ENCODE assay signal across 8 cellular contexts in the genomic region with DNA sequence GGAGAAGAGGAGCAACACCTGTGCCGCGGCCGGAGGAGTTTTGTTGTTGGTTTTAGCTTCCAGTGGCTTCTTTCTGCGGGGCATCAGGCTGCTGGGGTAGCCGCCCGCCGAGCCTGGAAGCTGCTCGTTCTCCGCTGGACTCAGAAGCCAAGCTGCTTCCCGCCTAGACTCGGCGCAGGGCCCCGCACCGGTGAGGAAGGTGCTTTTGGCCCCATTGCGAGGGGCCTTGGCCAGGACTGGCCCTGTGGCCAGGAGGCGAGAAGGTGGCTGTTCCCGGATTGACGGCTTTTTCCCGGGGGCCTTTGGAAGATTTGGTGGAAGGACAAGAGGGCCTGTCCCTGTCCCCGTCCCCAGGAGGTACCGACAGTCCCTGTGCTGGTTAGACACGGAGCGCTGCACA. TPM values are rescaled to one million over a fixed set of nuclear protein-coding genes. Genes with fewer than 3 reads are reported as not detected.
"Had no signal": no experiment of that assay in that cellular context is flagged by ENCODE, and none has a peak within 500 bp of the region (broad histone marks: within the 10 kb centered on the region; RNA-seq: fewer than 3 reads in every experiment).

No MANE protein-coding gene starts in this region.

- H3K27ac Mint-ChIP-seq: activated CD8-positive, alpha-beta memory T cell treated with anti-CD3 and anti-CD28 coated beads, Interleukin-2, amount 10 ng/mL, durations not matched to agents 7 days and 5 days; activated naive CD4-positive, alpha-beta T cell treated with anti-CD3 and anti-CD28 coated beads, Interleukin-2, amount 10 ng/mL, durations not matched to agents 7 days and 5 days; activated T-helper 2 cell treated with anti-CD3 and anti-CD28 coated beads, Interferon-gamma antibody, Interleukin-2, Interleukin-4, amounts not matched to agents 10 μg/mL and 5 μg/mL and 100 μg/mL, durations not matched to agents 14 hours and 24 hours and 36 hours; T-cell had no signal

- H3K27ac ChIP-seq: sigmoid colon, thoracic aorta had no signal

- H3K9me3 ChIP-seq: sigmoid colon, thoracic aorta had no signal

- H3K4me3 Mint-ChIP-seq: activated CD8-positive, alpha-beta memory T cell treated with anti-CD3 and anti-CD28 coated beads, Interleukin-2, amount 10 ng/mL, durations not matched to agents 7 days and 5 days; activated naive CD4-positive, alpha-beta T cell treated with anti-CD3 and anti-CD28 coated beads, Interleukin-2, amount 10 ng/mL, durations not matched to agents 7 days and 5 days; T-cell had no signal

- H3K4me3 ChIP-seq: sigmoid colon, thoracic aorta had no signal

- H3K9me3 Mint-ChIP-seq: activated naive CD4-positive, alpha-beta T cell treated with anti-CD3 and anti-CD28 coated beads, Interleukin-2, amount 10 ng/mL, durations not matched to agents 7 days and 5 days; activated T-helper 2 cell treated with anti-CD3 and anti-CD28 coated beads, Interferon-gamma antibody, Interleukin-2, Interleukin-4, amounts not matched to agents 10 μg/mL and 5 μg/mL and 100 μg/mL, durations not matched to agents 14 hours and 24 hours and 36 hours; T-cell had no signal

- H3K4me1 Mint-ChIP-seq: activated CD8-positive, alpha-beta memory T cell treated with anti-CD3 and anti-CD28 coated beads, Interleukin-2, amount 10 ng/mL, durations not matched to agents 7 days and 5 days had no signal

- DNase-seq: cortex of kidney, sigmoid colon had no signal

RNA-seq across cellular contexts. Expression of a gene that starts 28.8 kb away (rescaled TPM):
- total RNA-seq: activated CD8-positive, alpha-beta memory T cell treated with anti-CD3 and anti-CD28 coated beads, Interleukin-2, amount 10 ng/mL, durations not matched to agents 7 days and 5 days had no signal
- polyA plus RNA-seq: liver had no signal
